Comparison of ENCODE assay signal across 15 cellular contexts in genomic region chr3:69892706-69893105, GRCh38.
A peak's percentile ranks its signal among the peaks of the same experiment; 100 is the strongest.
DNase-seq lines count a peak whose midpoint lies in the region; ATAC-seq and TF ChIP-seq lines count a peak whose summit lies in the region.
"Had no signal": no experiment of that assay in that cellular context is flagged by ENCODE, and none has a peak within 500 bp of the region (broad histone marks: within the 10 kb centered on the region; RNA-seq: fewer than 3 reads in every experiment).

No MANE protein-coding gene starts in this region.

- H3K36me3 ChIP-seq in iPS-20b (ENCODE audit: insufficient read depth, low read depth, low read length) = no peaks in the 10 kb centered on the region

- H3K4me3 ChIP-seq in iPS-20b (ENCODE audit: low read length) = peak overlapping the region; percentile 38

- H3K36me3 Mint-ChIP-seq in H9 (ENCODE audit: insufficient read depth in 1 of 3, low read depth in 3 of 3) = no peaks in the 10 kb centered on the region
- H3K36me3 Mint-ChIP-seq: CD4-positive, alpha-beta memory T cell had no signal

- H3K27ac ChIP-seq in H9 (ENCODE audit: insufficient read length, low read depth, low read length) (no peak overlapping the region), iPS-20b (ENCODE audit: low read length) (no peak overlapping the region)

- H4K8ac ChIP-seq in H9 (replicated peaks; ENCODE audit: insufficient read length, low read depth, low read length) = no peak overlapping the region

- H3K27me3 Mint-ChIP-seq in H9 (ENCODE audit: low read depth) = peaks cover 34% of the 10 kb centered on the region
- H3K27me3 Mint-ChIP-seq: CD4-positive, alpha-beta memory T cell had no signal

- no peak overlapping the region for H3T11ph ChIP-seq in H9 (ENCODE audit: low read length)

- H4K91ac ChIP-seq in H9 (ENCODE audit: insufficient read length, low read depth, low read length) = no peak overlapping the region

- no peak overlapping the region for H2AFZ ChIP-seq in H9 (ENCODE audit: low read length)

- no peak overlapping the region for H2AK5ac ChIP-seq in H9 (ENCODE audit: insufficient read length, low read length)

- H3K79me1 ChIP-seq in H9 (ENCODE audit: insufficient read depth, low read depth, low read length, poor library complexity, severe bottlenecking) = no peaks in the 10 kb centered on the region

- H4K20me1 ChIP-seq in H9 (ENCODE audit: control insufficient read depth, insufficient read depth, insufficient read length) = no peaks in the 10 kb centered on the region

- H3K9me3 ChIP-seq in H9 (ENCODE audit: control insufficient read depth, low read depth, low read length) = no peaks in the 10 kb centered on the region
- H3K9me3 ChIP-seq in iPS-20b (ENCODE audit: insufficient read depth, low read depth, low read length) = no peaks in the 10 kb centered on the region

- H3K9me3 Mint-ChIP-seq in H9 = no peaks in the 10 kb centered on the region
- H3K9me3 Mint-ChIP-seq: CD4-positive, alpha-beta memory T cell; HFFc6 had no signal

- H2BK20ac ChIP-seq in H9 (ENCODE audit: low read depth, low read length, poor library complexity, severe bottlenecking) = no peak overlapping the region

- no CpG with 5 or more reads among the region's 4 CpGs for WGBS in H9 (ENCODE audit: extremely low coverage, insufficient read length, low lambda C conversion rate)

- no peak for ATAC-seq in GM21526 (IDR thresholded peaks at IDR 0.05; ENCODE audit: low FRiP score, unreplicated experiment)

- no peak overlapping the region for H3K27ac Mint-ChIP-seq in H9
- H3K27ac Mint-ChIP-seq: CD4-positive, alpha-beta memory T cell; HFFc6 had no signal

- H3K9ac ChIP-seq in H9 (ENCODE audit: extremely low read depth, insufficient read length, low read length) (no peak overlapping the region), iPS-20b (ENCODE audit: low read depth, low read length) (no peak overlapping the region)

- peaks cover 26 to 33% of the 10 kb centered on the region in 2 experiments for H3K4me1 Mint-ChIP-seq in H9
- H3K4me1 Mint-ChIP-seq: CD4-positive, alpha-beta memory T cell had no signal

- H3K23me2 ChIP-seq in H9 (ENCODE audit: insufficient read length, low read depth, low read length, poor library complexity, severe bottlenecking) = no peaks in the 10 kb centered on the region

- in situ Hi-C loops in SK-MEL-5 (cut with HindIII; ENCODE audit: low pct_unique_long_range_greater_than_20kb, low sequenced_read_pairs) = no loop called here

- DNase-seq in H9 (no peak), SK-MEL-5 (ENCODE audit: low read depth, low spot score) (peak; percentile 98), NCI-H1417 treated with DMSO at 0.1 percent for 48 hours (lab: John Stamatoyannopoulos, UW) (no peak), cerebellar nuclear complex (lab: John Stamatoyannopoulos, UW) (no peak)
- DNase-seq in NK-92 treated with Interleukin-12 subunit alpha and Interleukin-12 subunit beta, amount 100 ng/mL, for 24 hours (lab: John Stamatoyannopoulos, UW) = no peak
- DNase-seq: C1 segment of cervical spinal cord; Calu3; CD4-positive, alpha-beta memory T cell; COR-L47; DMS53; DMS79 treated with DMSO at 0.1 percent for 48 hours; GOT3; HFFc6 had no signal

- no peak overlapping the region for H2BK5ac ChIP-seq in H9 (ENCODE audit: insufficient read length, low read length)

- no peak overlapping the region for H3K18ac ChIP-seq in H9 (ENCODE audit: insufficient read length, low read depth, low read length)

- no peak for TF ChIP-seq CTCF in H9 (conservative IDR thresholded peaks at IDR 0.05)

- no peak overlapping the region for H2BK12ac ChIP-seq in H9 (ENCODE audit: insufficient read length, low read depth, low read length)

- no peak overlapping the region for H3K23ac ChIP-seq in H9 (ENCODE audit: insufficient read length, low read depth, low read length)

- no peak overlapping the region for H3K4me3 Mint-ChIP-seq in H9
- H3K4me3 Mint-ChIP-seq: CD4-positive, alpha-beta memory T cell; HFFc6 had no signal

- H3K4ac ChIP-seq in H9 (ENCODE audit: low read depth, low read length) = no peak overlapping the region

- peaks cover 6% of the 10 kb centered on the region for H3K4me1 ChIP-seq in H9 (ENCODE audit: insufficient read depth, low read length)
- peaks cover 17% of the 10 kb centered on the region; the same call in 1 of the 2 replicates for H3K4me1 ChIP-seq in iPS-20b (ENCODE audit: insufficient read depth, low read length)

- H2BK120ac ChIP-seq in H9 (ENCODE audit: low read depth, low read length, poor library complexity, severe bottlenecking) = no peak overlapping the region

- H4K5ac ChIP-seq in H9 (ENCODE audit: insufficient read length, low read depth, low read length) = no peak overlapping the region

- no peak overlapping the region for H2BK15ac ChIP-seq in H9 (ENCODE audit: low read depth, low read length)

- H3K14ac ChIP-seq in H9 (ENCODE audit: insufficient read depth, low read length) = no peak overlapping the region

- H3K4me2 ChIP-seq in H9 (ENCODE audit: insufficient read depth, insufficient read length, low read length) = peak overlapping the region; percentile 27

- H3K27me3 ChIP-seq in H9 (ENCODE audit: insufficient read depth, low read length) (no peaks in the 10 kb centered on the region; the same call in 1 of the 2 replicates), iPS-20b (ENCODE audit: insufficient read depth, low read length) (peaks cover 36% of the 10 kb centered on the region)

- H3K56ac ChIP-seq in H9 (ENCODE audit: insufficient read length, low read depth, low read length) = no peak overlapping the region

- H3K79me2 ChIP-seq in H9 (ENCODE audit: insufficient read depth, low read length) = no peaks in the 10 kb centered on the region
